In genomic region chr9:31601666-31602065, GRCh38 we compare ENCODE assay signal across 22 cellular contexts.
DNase-seq lines count a peak whose midpoint lies in the region; ATAC-seq, FAIRE-seq and TF ChIP-seq lines count a peak whose summit lies in the region.
"Had no signal": no experiment of that assay in that cellular context is flagged by ENCODE, and none has a peak within 500 bp of the region (broad histone marks: within the 10 kb centered on the region; RNA-seq: fewer than 3 reads in every experiment).

No MANE protein-coding gene starts in this region.

- H3K4me3 ChIP-seq in GM12878 = no peak overlapping the region
- no peak overlapping the region for H3K4me3 ChIP-seq in Karpas-422 (ENCODE audit: low read length)
- H3K4me3 ChIP-seq: BLaER1, GM23248 had no signal

- no peak overlapping the region for H3K27ac ChIP-seq in GM12878 (ENCODE audit: control insufficient read depth, insufficient read depth)
- no peak overlapping the region for H3K27ac ChIP-seq in Karpas-422 (ENCODE audit: low read length)
- H3K27ac ChIP-seq: 22Rv1, BLaER1, GM23248 had no signal

- no peak overlapping the region for H3K9ac ChIP-seq in GM12878 (ENCODE audit: control insufficient read depth, insufficient read depth, low read length)
- H3K9ac ChIP-seq in Karpas-422 (ENCODE audit: low read length) = no peak overlapping the region
- H3K9ac ChIP-seq: BLaER1, GM23248 had no signal

- SMC1A ChIA-PET in GM12878 (lab: Charles Lee; ENCODE audit: uncharacterized antibody, unreplicated experiment) = interaction anchor here (1.4 kb wide), 1 partner anchor 16 kb away, joined by 3 read pairs; no protein-coding TSS in a partner anchor

- no peak for TF ChIP-seq CTCF in GM12878 (IDR thresholded peaks at IDR 0.05 in 2 of 3, conservative IDR thresholded peaks at IDR 0.05 in 1 of 3; ENCODE audit: control insufficient read depth in 2 of 3, extremely low read depth in 1 of 3, insufficient read depth in 1 of 3, low read depth in 3 of 3, low read length in 3 of 3)

- BruUV-seq in GM12878 (replicated peaks; lab: Mats Ljungman, UMichigan) = no TSS peak

- CTCF ChIA-PET in GM12878 (lab: Yijun Ruan, JAX) = no interaction called here

- intact Hi-C loops in GM12878 (cut with micrococcal nuclease; ENCODE audit: unreplicated experiment) = no loop called here

- H3K4me1 ChIP-seq in GM12878 (ENCODE audit: control insufficient read depth, insufficient read depth, low read length) (no peaks in the 10 kb centered on the region), Karpas-422 (ENCODE audit: low read length) (no peaks in the 10 kb centered on the region)
- H3K4me1 ChIP-seq: BLaER1 had no signal

- H3K36me3 ChIP-seq in GM12878 (ENCODE audit: control insufficient read depth in 2 of 2, insufficient read depth in 2 of 2, low read length in 1 of 2) = no peaks in the 10 kb centered on the region
- H3K36me3 ChIP-seq in Karpas-422 (ENCODE audit: insufficient read depth, low read length) = no peaks in the 10 kb centered on the region
- H3K36me3 ChIP-seq: BLaER1 had no signal

- ATAC-seq in GM21526 (IDR thresholded peaks at IDR 0.05; ENCODE audit: low FRiP score, unreplicated experiment) (peak; percentile 56), HG03025 (IDR thresholded peaks at IDR 0.05; ENCODE audit: low FRiP score, unreplicated experiment) (peak; percentile 46), GM12878 (0 out of 3 replicates have a peak, but pooled peaks have one; percentile 19), HG03097 (IDR thresholded peaks at IDR 0.05; ENCODE audit: low FRiP score, unreplicated experiment) (no peak)

- no peak overlapping the region for H3K4me2 ChIP-seq in GM12878 (ENCODE audit: control insufficient read depth, insufficient read depth)
- H3K4me2 ChIP-seq in Karpas-422 (ENCODE audit: low read depth, low read length, poor library complexity, severe bottlenecking) = no peak overlapping the region
- H3K4me2 ChIP-seq: BLaER1 had no signal

- H3K9me2 ChIP-seq in Karpas-422 (replicated peaks; ENCODE audit: insufficient read depth, low read length) = no peaks in the 10 kb centered on the region

- in situ Hi-C loops in GM12878 (cut with MboI) = no loop called here

- TF ChIP-seq RAD21 in GM12878 (IDR thresholded peaks at IDR 0.05; ENCODE audit: insufficient read depth, low read depth, low read length) = no peak

- H2AFZ ChIP-seq in GM12878 (ENCODE audit: control insufficient read depth, low read depth, low read length) (no peak overlapping the region), Karpas-422 (ENCODE audit: low read length) (no peak overlapping the region)
- H2AFZ ChIP-seq: GM23248 had no signal

- no peak for TF ChIP-seq EP300 in GM12878 (IDR thresholded peaks at IDR 0.05; ENCODE audit: borderline replicate concordance in 1 of 2, control insufficient read depth in 1 of 2, low read depth in 2 of 2, low read length in 2 of 2)

- H3K27me3 ChIP-seq in GM12878 (replicated peaks in 1 of 2; ENCODE audit: control insufficient read depth in 2 of 2, insufficient read depth in 2 of 2, low read length in 1 of 2) (no peaks in the 10 kb centered on the region), Karpas-422 (ENCODE audit: low read length) (no peaks in the 10 kb centered on the region)
- H3K27me3 ChIP-seq: BLaER1 had no signal

- FAIRE-seq in GM12891 (lab: Jason Lieb, UNC) = no peak
- no peak for FAIRE-seq in GM12878 (lab: Jason Lieb, UNC)
- FAIRE-seq: A204.1, GM19239, H1 had no signal

- POLR2A ChIA-PET in GM12878 (lab: Charles Lee) = no interaction called here

- no peak for TF ChIP-seq POLR2A in GM12891 (IDR thresholded peaks at IDR 0.05; ENCODE audit: low read depth, low read length)
- TF ChIP-seq POLR2A in GM12878 (IDR thresholded peaks at IDR 0.05; ENCODE audit: low read depth, low read length) = no peak

- H4K20me1 ChIP-seq in GM12878 (ENCODE audit: control insufficient read depth, insufficient read depth) (no peaks in the 10 kb centered on the region), Karpas-422 (ENCODE audit: insufficient read depth, low read depth, low read length) (no peaks in the 10 kb centered on the region)
- H4K20me1 ChIP-seq: BLaER1 had no signal

- no peaks in the 10 kb centered on the region for H3K9me3 ChIP-seq in GM12878 (replicated peaks; ENCODE audit: control insufficient read depth, insufficient read depth, low read length)
- no peaks in the 10 kb centered on the region for H3K9me3 ChIP-seq in Karpas-422 (ENCODE audit: low read length)
- H3K9me3 ChIP-seq: BLaER1 had no signal

- DNase-seq in GM12891 (ENCODE audit: insufficient read length, low spot score) (no peak), GM12878 (ENCODE audit: low read depth, low spot score) (no peak), Karpas-422 (no peak), dermis blood vessel endothelial cell (no peak)
- DNase-seq in stimulated activated CD4-positive, alpha-beta T cell treated with anti-CD3 and anti-CD28 coated beads, Interleukin-15, amount 100 ng/mL, for 24 hours = no peak
- DNase-seq: Calu3; CD4-positive, alpha-beta T cell; COR-L47; DMS53; DMS79 treated with DMSO at 0.1 percent for 48 hours; GF-D8; GM23248; H7; HCEC 1CT had no signal

- RAD21 ChIA-PET in GM12878 (lab: Charles Lee; ENCODE audit: unreplicated experiment) = no interaction called here

- H3K79me2 ChIP-seq in GM12878 (ENCODE audit: control insufficient read depth, insufficient read depth, low read length) (no peaks in the 10 kb centered on the region), Karpas-422 (ENCODE audit: low read length) (no peaks in the 10 kb centered on the region)

TF ChIP-seq in GM12891, 5 proteins besides CTCF, POLR2A, EP300 and RAD21:
- TF ChIP-seq PAX5 (IDR thresholded peaks at IDR 0.05; ENCODE audit: insufficient read depth, low read length, severe bottlenecking) (no peak), SPI1 (IDR thresholded peaks at IDR 0.05; ENCODE audit: low read depth, low read length) (peak; percentile 74)

TF ChIP-seq in GM12878, 131 proteins besides CTCF, POLR2A, EP300 and RAD21:
- TF ChIP-seq CHD1 (IDR thresholded peaks at IDR 0.05; ENCODE audit: low read depth, low read length) (no peak), PAX8 (IDR thresholded peaks at IDR 0.05) (no peak), NKRF (conservative IDR thresholded peaks at IDR 0.05) (no peak), SIN3A (IDR thresholded peaks at IDR 0.05; ENCODE audit: low read depth, low read length) (no peak), TAF1 (IDR thresholded peaks at IDR 0.05; ENCODE audit: borderline replicate concordance, low read depth, low read length) (no peak), IKZF1 (conservative IDR thresholded peaks at IDR 0.05) (no peak), ZNF207 (IDR thresholded peaks at IDR 0.05; ENCODE audit: borderline replicate concordance) (no peak), TARDBP (IDR thresholded peaks at IDR 0.05; ENCODE audit: borderline replicate concordance) (no peak)
TF ChIP-seq in GM12878: peak in this region for 0.
